Comparison of ENCODE assay signal across 8 cellular contexts in the genomic region with DNA sequence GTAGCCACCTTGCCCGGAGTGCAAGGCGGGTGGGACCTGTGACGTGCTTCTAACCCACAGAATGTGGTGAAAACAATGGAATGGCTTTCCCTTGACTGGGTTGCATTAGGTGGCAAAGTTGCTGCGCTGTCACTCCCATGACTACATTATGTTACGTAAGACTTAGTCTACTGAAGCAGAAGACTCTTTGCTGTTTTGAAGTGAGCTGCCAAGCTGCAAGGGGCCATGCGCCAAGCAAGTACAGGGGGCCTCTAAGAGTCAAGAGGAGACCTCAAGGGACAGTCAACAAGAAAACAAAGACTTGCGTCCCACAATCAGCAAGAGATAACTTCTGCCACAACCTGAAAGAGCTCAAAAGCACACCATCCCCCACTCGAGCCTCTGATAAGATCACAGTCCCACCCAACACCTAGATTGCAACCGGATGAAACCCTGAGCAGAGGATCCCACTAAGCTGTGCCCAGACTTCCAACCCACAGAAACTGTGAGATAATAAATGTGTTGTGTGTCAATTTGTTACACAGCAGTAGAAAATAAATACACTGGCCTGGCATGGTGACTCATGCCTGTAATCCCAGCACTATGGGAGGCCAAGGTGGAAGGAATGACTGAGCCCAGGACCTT. TPM values are rescaled to one million over a fixed set of nuclear protein-coding genes. Genes with fewer than 3 reads are reported as not detected.
DNase-seq lines count a peak whose midpoint lies in the region; ATAC-seq, FAIRE-seq and TF ChIP-seq lines count a peak whose summit lies in the region.

No MANE protein-coding gene starts in this region.

- no peaks in the 10 kb centered on the region for H3K36me3 ChIP-seq in upper lobe of right lung

- H3K36me3 Mint-ChIP-seq in activated naive CD4-positive, alpha-beta T cell treated with anti-CD3 and anti-CD28 coated beads, Interleukin-2, amount 10 ng/mL, durations not matched to agents 7 days and 5 days, result peaks cover 20% of the 10 kb centered on the region
- H3K36me3 Mint-ChIP-seq in activated naive CD4-positive, alpha-beta T cell treated with anti-CD3 and anti-CD28 coated beads for 36 hours (ENCODE audit: low read depth), result peaks cover 21% of the 10 kb centered on the region
- H3K36me3 Mint-ChIP-seq in activated T-helper 1 cell treated with anti-CD3 and anti-CD28 coated beads, Interleukin-12 subunit alpha, Interleukin-12 subunit beta, Interleukin-2, Interleukin-4 antibody, amounts not matched to agents 30 ng/mL and 10 ng/mL and 1 ng/mL, durations not matched to agents 14 hours and 24 hours and 36 hours (ENCODE audit: low read depth), result peaks cover 15% of the 10 kb centered on the region
- H3K36me3 Mint-ChIP-seq in glutamatergic neuron (ENCODE audit: unreplicated experiment), result no peaks in the 10 kb centered on the region

- no peaks in the 10 kb centered on the region for H3K27me3 Mint-ChIP-seq in activated naive CD4-positive, alpha-beta T cell treated with anti-CD3 and anti-CD28 coated beads, Interleukin-2, amount 10 ng/mL, durations not matched to agents 7 days and 5 days
- H3K27me3 Mint-ChIP-seq in activated naive CD4-positive, alpha-beta T cell treated with anti-CD3 and anti-CD28 coated beads for 36 hours (ENCODE audit: low read depth), result no peaks in the 10 kb centered on the region
- H3K27me3 Mint-ChIP-seq in activated T-helper 1 cell treated with anti-CD3 and anti-CD28 coated beads, Interleukin-12 subunit alpha, Interleukin-12 subunit beta, Interleukin-2, Interleukin-4 antibody, amounts not matched to agents 30 ng/mL and 10 ng/mL and 1 ng/mL, durations not matched to agents 14 hours and 24 hours and 36 hours (ENCODE audit: insufficient read depth), result no peaks in the 10 kb centered on the region
- no peaks in the 10 kb centered on the region for H3K27me3 Mint-ChIP-seq in glutamatergic neuron (ENCODE audit: unreplicated experiment)

- no peaks in the 10 kb centered on the region for H3K27me3 ChIP-seq in upper lobe of right lung

- TF ChIP-seq CTCF in glutamatergic neuron (IDR thresholded peaks at IDR 0.05; ENCODE audit: partially characterized antibody, unreplicated experiment), result no peak
- no peak for TF ChIP-seq CTCF in upper lobe of right lung (IDR thresholded peaks at IDR 0.05)

- H3K4me1 Mint-ChIP-seq in activated naive CD4-positive, alpha-beta T cell treated with anti-CD3 and anti-CD28 coated beads, Interleukin-2, amount 10 ng/mL, durations not matched to agents 7 days and 5 days, result peaks cover 83% of the 10 kb centered on the region
- H3K4me1 Mint-ChIP-seq in activated naive CD4-positive, alpha-beta T cell treated with anti-CD3 and anti-CD28 coated beads for 36 hours (ENCODE audit: low read depth), result peaks cover 89% of the 10 kb centered on the region
- H3K4me1 Mint-ChIP-seq in activated T-helper 1 cell treated with anti-CD3 and anti-CD28 coated beads, Interleukin-12 subunit alpha, Interleukin-12 subunit beta, Interleukin-2, Interleukin-4 antibody, amounts not matched to agents 30 ng/mL and 10 ng/mL and 1 ng/mL, durations not matched to agents 14 hours and 24 hours and 36 hours (ENCODE audit: low read depth), result peaks cover 72% of the 10 kb centered on the region
- peaks cover 58% of the 10 kb centered on the region for H3K4me1 Mint-ChIP-seq in glutamatergic neuron (ENCODE audit: low read depth, unreplicated experiment)

- H3K27ac ChIP-seq in upper lobe of right lung, result no peak overlapping the region

- intact Hi-C loops in activated naive CD4-positive, alpha-beta T cell treated with anti-CD3 and anti-CD28 coated beads for 36 hours (cut with micrococcal nuclease), result no loop called here
- intact Hi-C loops in activated T-helper 1 cell treated with anti-CD3 and anti-CD28 coated beads, Interleukin-12 subunit alpha, Interleukin-12 subunit beta, Interleukin-2, Interleukin-4 antibody, amounts not matched to agents 30 ng/mL and 10 ng/mL and 1 ng/mL, durations not matched to agents 14 hours and 24 hours and 36 hours (cut with micrococcal nuclease), result no loop called here
- intact Hi-C loops in upper lobe of right lung (cut with DNase I), result no loop called here
- intact Hi-C loops in cardiac septum (cut with DNase I), result no loop called here

- H3K9me3 ChIP-seq in upper lobe of right lung, result no peaks in the 10 kb centered on the region

- ATAC-seq in upper lobe of right lung, result peak; percentile 61
- no peak for ATAC-seq in GM19467 (IDR thresholded peaks at IDR 0.05; ENCODE audit: unreplicated experiment)

- CTCF ChIA-PET in activated naive CD4-positive, alpha-beta T cell treated with anti-CD3 and anti-CD28 coated beads, Interleukin-2, amount 10 ng/mL, durations not matched to agents 7 days and 5 days (lab: Charles Lee), result no interaction called here
- CTCF ChIA-PET in activated naive CD4-positive, alpha-beta T cell treated with anti-CD3 and anti-CD28 coated beads for 36 hours (lab: Charles Lee), result interaction anchor here (0.9 to 1.0 kb wide), 2 partner anchors 9 to 79 kb away, joined by 3 read pairs; no protein-coding TSS in a partner anchor

- FAIRE-seq in H54 (lab: Jason Lieb, UNC), result no peak

- peaks cover 3% of the 10 kb centered on the region for H3K9me3 Mint-ChIP-seq in activated naive CD4-positive, alpha-beta T cell treated with anti-CD3 and anti-CD28 coated beads, Interleukin-2, amount 10 ng/mL, durations not matched to agents 7 days and 5 days
- no peaks in the 10 kb centered on the region for H3K9me3 Mint-ChIP-seq in activated naive CD4-positive, alpha-beta T cell treated with anti-CD3 and anti-CD28 coated beads for 36 hours
- H3K9me3 Mint-ChIP-seq in activated T-helper 1 cell treated with anti-CD3 and anti-CD28 coated beads, Interleukin-12 subunit alpha, Interleukin-12 subunit beta, Interleukin-2, Interleukin-4 antibody, amounts not matched to agents 30 ng/mL and 10 ng/mL and 1 ng/mL, durations not matched to agents 14 hours and 24 hours and 36 hours, result no peaks in the 10 kb centered on the region
- H3K9me3 Mint-ChIP-seq in glutamatergic neuron (ENCODE audit: unreplicated experiment), result peaks cover 12% of the 10 kb centered on the region

- no peak overlapping the region for H3K4me3 ChIP-seq in upper lobe of right lung

- no peak for TF ChIP-seq POLR2A in H54 (IDR thresholded peaks at IDR 0.05; ENCODE audit: low read depth, low read length)

- DNase-seq in activated naive CD4-positive, alpha-beta T cell treated with anti-CD3 and anti-CD28 coated beads, Interleukin-2, amount 10 ng/mL, durations not matched to agents 7 days and 5 days, result no peak
- DNase-seq in activated naive CD4-positive, alpha-beta T cell treated with anti-CD3 and anti-CD28 coated beads for 36 hours, result no peak
- no peak for DNase-seq in activated T-helper 1 cell treated with anti-CD3 and anti-CD28 coated beads, Interleukin-12 subunit alpha, Interleukin-12 subunit beta, Interleukin-2, Interleukin-4 antibody, amounts not matched to agents 30 ng/mL and 10 ng/mL and 1 ng/mL, durations not matched to agents 14 hours and 24 hours and 36 hours (ENCODE audit: low spot score)
- no peak for DNase-seq in glutamatergic neuron
- no peak for DNase-seq in upper lobe of right lung
- no peak for DNase-seq in H54 (ENCODE audit: insufficient read length, low spot score)
- DNase-seq in cardiac septum (ENCODE audit: low spot score), result no peak

- peak overlapping the region; percentile 80 for H3K27ac Mint-ChIP-seq in activated naive CD4-positive, alpha-beta T cell treated with anti-CD3 and anti-CD28 coated beads, Interleukin-2, amount 10 ng/mL, durations not matched to agents 7 days and 5 days
- no peak overlapping the region for H3K27ac Mint-ChIP-seq in activated naive CD4-positive, alpha-beta T cell treated with anti-CD3 and anti-CD28 coated beads for 36 hours
- H3K27ac Mint-ChIP-seq in activated T-helper 1 cell treated with anti-CD3 and anti-CD28 coated beads, Interleukin-12 subunit alpha, Interleukin-12 subunit beta, Interleukin-2, Interleukin-4 antibody, amounts not matched to agents 30 ng/mL and 10 ng/mL and 1 ng/mL, durations not matched to agents 14 hours and 24 hours and 36 hours, result peak overlapping the region; percentile 32
- no peak overlapping the region for H3K27ac Mint-ChIP-seq in glutamatergic neuron (ENCODE audit: unreplicated experiment)

- peaks cover 71% of the 10 kb centered on the region for H3K4me1 ChIP-seq in upper lobe of right lung

- H3K4me3 Mint-ChIP-seq in activated naive CD4-positive, alpha-beta T cell treated with anti-CD3 and anti-CD28 coated beads, Interleukin-2, amount 10 ng/mL, durations not matched to agents 7 days and 5 days, result no peak overlapping the region
- no peak overlapping the region for H3K4me3 Mint-ChIP-seq in activated naive CD4-positive, alpha-beta T cell treated with anti-CD3 and anti-CD28 coated beads for 36 hours
- no peak overlapping the region for H3K4me3 Mint-ChIP-seq in activated T-helper 1 cell treated with anti-CD3 and anti-CD28 coated beads, Interleukin-12 subunit alpha, Interleukin-12 subunit beta, Interleukin-2, Interleukin-4 antibody, amounts not matched to agents 30 ng/mL and 10 ng/mL and 1 ng/mL, durations not matched to agents 14 hours and 24 hours and 36 hours
- H3K4me3 Mint-ChIP-seq in glutamatergic neuron (ENCODE audit: unreplicated experiment), result peak overlapping the region; percentile 62

RNA-seq across cellular contexts. Expression of gene ANKRD11, which starts 16.5 kb away (rescaled TPM):
- 100 to 1,000 TPM; 174 to 177 TPM for total RNA-seq in activated naive CD4-positive, alpha-beta T cell treated with anti-CD3 and anti-CD28 coated beads for 36 hours
- total RNA-seq in activated T-helper 1 cell treated with anti-CD3 and anti-CD28 coated beads, Interleukin-12 subunit alpha, Interleukin-12 subunit beta, Interleukin-2, Interleukin-4 antibody, amounts not matched to agents 30 ng/mL and 10 ng/mL and 1 ng/mL, durations not matched to agents 14 hours and 24 hours and 36 hours, result 176 and 179 TPM in 2 replicates
- 367 TPM for total RNA-seq in glutamatergic neuron (ENCODE audit: unreplicated experiment)
- 125 TPM for total RNA-seq in upper lobe of right lung
- 77.9 TPM for total RNA-seq in cardiac septum

RNA-seq across cellular contexts. Expression of gene SPG7, which starts 34.3 kb away (rescaled TPM):
- 10 to 100 TPM; 62.4 to 67.7 TPM for total RNA-seq in activated naive CD4-positive, alpha-beta T cell treated with anti-CD3 and anti-CD28 coated beads for 36 hours
- total RNA-seq in activated T-helper 1 cell treated with anti-CD3 and anti-CD28 coated beads, Interleukin-12 subunit alpha, Interleukin-12 subunit beta, Interleukin-2, Interleukin-4 antibody, amounts not matched to agents 30 ng/mL and 10 ng/mL and 1 ng/mL, durations not matched to agents 14 hours and 24 hours and 36 hours, result 106 and 112 TPM in 2 replicates
- total RNA-seq in glutamatergic neuron (ENCODE audit: unreplicated experiment), result 166 TPM
- total RNA-seq in upper lobe of right lung, result 95.0 TPM
- 89.5 TPM for total RNA-seq in cardiac septum

Comparison
In these comparisons a context has a peak if more than half of its experiments do, and no peak if none do; other contexts are left out.
1. H3K27ac Mint-ChIP-seq: peak in activated naive CD4-positive, alpha-beta T cell treated with anti-CD3 and anti-CD28 coated beads, Interleukin-2, amount 10 ng/mL, durations not matched to agents 7 days and 5 days (single experiment) and activated T-helper 1 cell treated with anti-CD3 and anti-CD28 coated beads, Interleukin-12 subunit alpha, Interleukin-12 subunit beta, Interleukin-2, Interleukin-4 antibody, amounts not matched to agents 30 ng/mL and 10 ng/mL and 1 ng/mL, durations not matched to agents 14 hours and 24 hours and 36 hours (single experiment); none in activated naive CD4-positive, alpha-beta T cell treated with anti-CD3 and anti-CD28 coated beads for 36 hours (single experiment) and glutamatergic neuron (single experiment).